Comparison of ENCODE assay signal across 17 cellular contexts in genomic region chr14:59939828-59940227, GRCh38.
DNase-seq lines count a peak whose midpoint lies in the region; ATAC-seq and TF ChIP-seq lines count a peak whose summit lies in the region.
"Had no signal": no experiment of that assay in that cellular context is flagged by ENCODE, and none has a peak within 500 bp of the region (broad histone marks: within the 10 kb centered on the region; RNA-seq: fewer than 3 reads in every experiment).

No MANE protein-coding gene starts in this region.

- no peak overlapping the region for H3K4me3 ChIP-seq in HAP-1
- H3K4me3 ChIP-seq: coronary artery, SJCRH30 had no signal

- H3K36me3 ChIP-seq in HAP-1 (replicated peaks), result no peaks in the 10 kb centered on the region
- H3K36me3 ChIP-seq: SJCRH30 had no signal

- 0 out of 2 replicates have a peak, but pooled peaks cover 4% of the 10 kb centered on the region for H3K27me3 ChIP-seq in HAP-1 (ENCODE audit: low read depth)
- H3K27me3 ChIP-seq: SJCRH30 had no signal

- in situ Hi-C loops in HAP-1 (cut with MboI; ENCODE audit: low sequenced_read_pairs), result no loop called here

- H3K9me3 ChIP-seq in HAP-1, result no peaks in the 10 kb centered on the region
- H3K9me3 ChIP-seq: Caco-2, SJCRH30 had no signal

- no peaks in the 10 kb centered on the region for H3K4me1 ChIP-seq in HAP-1
- H3K4me1 ChIP-seq: Caco-2, SJCRH30 had no signal

- DNase-seq in KG1 (lab: John Stamatoyannopoulos, UW) (no peak), HAP-1 (ENCODE audit: low spot score in 2 of 2) (no peak), DMS53 (lab: John Stamatoyannopoulos, UW) (no peak)
- DNase-seq in activated CD4-positive, CD25-positive, alpha-beta regulatory T cell treated with anti-CD3 and anti-CD28 coated beads, Interleukin-2, amount 50 U/mL, for 72 hours, result no peak
- DNase-seq: activated CD4-positive, alpha-beta memory T cell treated with anti-CD3 and anti-CD28 coated beads for 36 hours; Caco-2; GF-D8; head of caudate nucleus; IMR-90; left cardiac atrium; NCI-H1105 treated with DMSO at 0.1 percent for 48 hours; SJCRH30 had no signal

- ATAC-seq in GM18505 (IDR thresholded peaks at IDR 0.05; ENCODE audit: unreplicated experiment) (peak; percentile 91), GM19463 (IDR thresholded peaks at IDR 0.05; ENCODE audit: unreplicated experiment) (peak; percentile 69), HG02852 (IDR thresholded peaks at IDR 0.05; ENCODE audit: unreplicated experiment) (peak; percentile 80), HG03558 (IDR thresholded peaks at IDR 0.05; ENCODE audit: extremely low read depth, unreplicated experiment) (peak; percentile 74)
- ATAC-seq: left cardiac atrium had no signal

- no peak for TF ChIP-seq POLR2A in GM18505 (IDR thresholded peaks at IDR 0.05; ENCODE audit: borderline replicate concordance, extremely low read depth, insufficient read depth, insufficient read length)
